Comparison of ENCODE assay signal across 8 cellular contexts in the genomic region with DNA sequence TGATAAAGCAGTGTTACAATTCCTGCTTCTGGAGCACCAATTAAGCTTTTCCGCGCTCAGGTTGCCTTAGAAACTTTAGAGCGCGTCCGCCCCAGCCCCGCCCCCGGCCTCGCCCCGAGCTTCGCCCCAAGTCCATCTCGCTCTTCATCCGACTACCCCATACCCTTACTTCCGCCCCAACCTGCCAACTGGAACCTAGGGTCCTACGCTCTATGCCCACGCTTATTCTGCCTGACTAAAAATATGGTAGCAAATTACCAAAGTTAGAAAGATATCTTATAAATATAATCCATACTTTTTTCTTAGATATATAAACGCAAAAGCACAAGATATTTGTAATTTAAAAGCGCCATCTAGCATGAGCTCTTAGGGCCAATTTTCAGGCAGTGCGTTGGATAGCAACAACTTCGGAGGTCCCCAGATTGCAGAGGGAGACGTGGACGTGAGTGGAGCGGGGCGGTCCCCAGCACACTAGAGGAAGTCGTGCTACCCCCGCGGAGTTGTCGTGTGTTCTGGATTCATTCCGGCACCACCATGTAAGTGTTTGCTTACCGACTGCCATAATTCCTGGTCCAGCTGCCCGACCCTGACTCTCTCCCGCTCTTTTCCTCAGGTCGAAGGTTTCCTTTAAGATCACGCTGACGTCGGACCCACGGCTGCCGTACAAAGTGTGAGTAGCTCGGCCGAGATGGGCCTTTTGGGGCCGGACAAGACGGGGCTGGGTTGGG. TPM values are rescaled to one million over a fixed set of nuclear protein-coding genes. Genes with fewer than 3 reads are reported as not detected.
A peak's percentile ranks its signal among the peaks of the same experiment; 100 is the strongest.
DNase-seq lines count a peak whose midpoint lies in the region; ATAC-seq, FAIRE-seq and TF ChIP-seq lines count a peak whose summit lies in the region.

A gene (plus strand): TSS at position 466 of the 728 bp plus-strand sequence. CDS start 69 bp downstream, at position 535.

- peak within 1 kb of the TSS; percentile 98 for H3K4me3 Mint-ChIP-seq in chondrocyte (ENCODE audit: unreplicated experiment)

- no peaks in the 10 kb centered on the region for H4K20me1 ChIP-seq in keratinocyte (ENCODE audit: control insufficient read depth, extremely low read depth, insufficient read depth, low read length)

- peaks cover 30% of the 10 kb centered on the region for H3K79me2 ChIP-seq in keratinocyte (ENCODE audit: control insufficient read depth, insufficient read depth, low read length)

- H3K9me3 ChIP-seq in keratinocyte (ENCODE audit: control insufficient read depth, low read depth, low read length), result no peaks in the 10 kb centered on the region

- peaks cover 5% of the 10 kb centered on the region for H3K36me3 Mint-ChIP-seq in chondrocyte (ENCODE audit: low read depth)

- H2AFZ ChIP-seq in keratinocyte (ENCODE audit: control insufficient read depth, low read length), result peak within 1 kb of the TSS; percentile 94

- H3K36me3 ChIP-seq in keratinocyte (ENCODE audit: control insufficient read depth in 2 of 2, extremely low read depth in 1 of 2, insufficient read depth in 2 of 2, low read length in 2 of 2), result peaks cover 0 to 3% of the 10 kb centered on the region in 2 experiments

- peak within 1 kb of the TSS; percentile 87 to 93 (median 90) for H3K4me3 ChIP-seq in keratinocyte (ENCODE audit: control insufficient read depth in 2 of 3, extremely low read depth in 1 of 3, insufficient read depth in 2 of 3, low read depth in 1 of 3, low read length in 3 of 3)

- peak within 1 kb of the TSS; percentile 87 for H3K9ac ChIP-seq in keratinocyte (ENCODE audit: control insufficient read depth, extremely low read depth, insufficient read depth, low read length)

- no peaks in the 10 kb centered on the region for H3K27me3 ChIP-seq in keratinocyte (ENCODE audit: control insufficient read depth, extremely low read depth, insufficient read depth, low read length)

- H3K4me1 ChIP-seq in keratinocyte (ENCODE audit: control insufficient read depth, extremely low read depth, insufficient read depth, low read length), result peaks cover 27% of the 10 kb centered on the region

- peak within 1 kb of the TSS; percentile 85 for H3K4me2 ChIP-seq in keratinocyte (ENCODE audit: control insufficient read depth, extremely low read depth, insufficient read depth, low read depth, low read length)

- dilution Hi-C loops in keratinocyte (cut with MboI; ENCODE audit: extremely low pct_ligation_motif_present, low sequenced_read_pairs), result no loop called here

- peak within 1 kb of the TSS; percentile 97 for H3K27ac ChIP-seq in keratinocyte (ENCODE audit: control insufficient read depth, insufficient read depth, low read length)

- FAIRE-seq in keratinocyte (lab: Jason Lieb, UNC), result peak; percentile 77

- no peaks in the 10 kb centered on the region for H3K27me3 Mint-ChIP-seq in chondrocyte (ENCODE audit: low read depth)

- peak; percentile 95 for ATAC-seq in HG03439 (IDR thresholded peaks at IDR 0.05; ENCODE audit: unreplicated experiment)

- peak; percentile 97 to 98 for DNase-seq in AML-193 (lab: John Stamatoyannopoulos, UW)
- peak; percentile 71 for DNase-seq in NCI-H510A treated with DMSO at 0.1 percent for 48 hours (lab: John Stamatoyannopoulos, UW)
- DNase-seq in activated CD4-positive, alpha-beta T cell treated with anti-CD3 and anti-CD28 coated beads for 24 hours (ENCODE audit: low read depth in 2 of 2), result peak; percentile 72 to 78
- peak; percentile 92 for DNase-seq in chondrocyte (ENCODE audit: low spot score)
- peak; percentile 69 for DNase-seq in keratinocyte (ENCODE audit: low read depth, low spot score)
- peak; percentile 71 to 73 for DNase-seq in stimulated activated CD4-positive, alpha-beta T cell treated with anti-CD3 and anti-CD28 coated beads, Interleukin-15, amount 100 ng/mL, for 1 hour (ENCODE audit: low read depth in 1 of 2, low spot score in 1 of 2)

- peaks cover 38% of the 10 kb centered on the region for H3K4me1 Mint-ChIP-seq in chondrocyte (ENCODE audit: low read depth)

- peak within 1 kb of the TSS; percentile 99 for H3K27ac Mint-ChIP-seq in chondrocyte (ENCODE audit: unreplicated experiment)

- H3K9me3 Mint-ChIP-seq in chondrocyte (ENCODE audit: low read depth), result no peaks in the 10 kb centered on the region

- TF ChIP-seq CTCF in chondrocyte (IDR thresholded peaks at IDR 0.05), result no peak
- TF ChIP-seq CTCF in keratinocyte (optimal IDR thresholded peaks at IDR 0.05 in 1 of 3, IDR thresholded peaks at IDR 0.05 in 1 of 3, conservative IDR thresholded peaks at IDR 0.05 in 1 of 3; ENCODE audit: extremely low read depth in 1 of 3, insufficient read depth in 2 of 3, low read length in 3 of 3), result no peak

- H3K9me1 ChIP-seq in keratinocyte (ENCODE audit: control insufficient read depth, extremely low read depth, insufficient read depth, low read length), result no peaks in the 10 kb centered on the region

- peak; percentile 84 for TF ChIP-seq POLR2A in GM19193 (IDR thresholded peaks at IDR 0.05; ENCODE audit: extremely low read depth, insufficient read depth, insufficient read length)

RNA-seq across cellular contexts. Expression of the gene that starts here (rescaled TPM):
- total RNA-seq in chondrocyte, result 59.1 to 60.3 TPM (median 59.3 TPM) in 3 replicates
- 46.0 to 67.1 TPM (median 52.4 TPM) in 3 replicates for polyA plus RNA-seq in keratinocyte
- polyA plus RNA-seq in keratinocyte (2011; ENCODE audit: low read depth), result 64.3 TPM
- polyA plus RNA-seq in keratinocyte (2011; cell fraction: cytosol; rRNA removed), result 35.7 and 73.4 TPM in 2 replicates
- polyA plus RNA-seq in keratinocyte (2011; cell fraction: nucleus; rRNA removed), result 33.2 and 50.0 TPM in 2 replicates
- polyA plus RNA-seq in keratinocyte (2012; ENCODE audit: low replicate concordance), result 40.6 and 47.7 TPM in 2 replicates
- polyA minus RNA-seq in keratinocyte, result 5.0 to 35.0 TPM (median 26.2 TPM) in 3 replicates
- polyA minus RNA-seq in keratinocyte (2011; cell fraction: cytosol; rRNA and poly(A)+ RNA removed), result 31.1 TPM
- polyA minus RNA-seq in keratinocyte (2011; cell fraction: nucleus; rRNA and poly(A)+ RNA removed), result 22.2 and 30.3 TPM in 2 replicates

Comparison
In these comparisons a context has a peak if more than half of its experiments do, and no peak if none do; other contexts are left out.
1. Peak in every context shown above with its lines: DNase-seq, ATAC-seq, H3K4me3 ChIP-seq and H3K27ac ChIP-seq.